ENCODE assay signal across 12 cellular contexts in the genomic region with DNA sequence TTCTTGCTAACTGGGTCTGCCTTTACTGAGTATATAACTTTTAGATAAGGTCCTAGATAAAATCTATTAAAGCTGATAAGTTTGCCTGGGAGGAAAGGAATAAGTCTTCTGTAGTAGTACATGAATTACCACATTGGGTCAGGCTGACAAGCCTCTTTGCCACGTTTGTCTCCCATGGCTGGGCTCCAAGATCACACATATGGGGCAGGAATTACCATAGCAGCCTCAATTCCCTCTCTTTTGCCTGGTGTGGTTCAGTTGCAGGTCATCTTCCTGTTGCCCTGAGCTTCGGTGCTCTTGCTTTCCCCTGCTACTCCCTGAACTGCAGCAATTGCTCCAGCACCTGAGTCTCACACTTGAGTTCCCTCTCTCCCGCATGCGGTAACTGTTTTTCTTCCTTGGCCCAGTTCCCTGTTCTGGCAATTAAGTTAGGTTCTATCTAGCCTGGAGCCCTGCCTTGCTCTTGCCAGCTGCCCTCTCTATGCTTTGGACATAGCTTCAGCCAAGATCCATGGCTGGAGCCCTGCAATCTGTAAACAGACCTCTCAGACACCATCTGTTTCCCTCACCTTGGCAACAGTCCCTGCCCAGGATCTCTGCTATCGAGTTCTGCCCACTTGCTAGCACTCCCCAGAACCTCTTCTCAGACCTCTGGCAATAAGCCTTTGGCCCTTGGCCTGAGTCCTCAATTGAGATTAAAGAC.
DNase-seq lines count a peak whose midpoint lies in the region; ATAC-seq and TF ChIP-seq lines count a peak whose summit lies in the region.
"Had no signal": no experiment of that assay in that cellular context is flagged by ENCODE, and none has a peak within 500 bp of the region (broad histone marks: within the 10 kb centered on the region; RNA-seq: fewer than 3 reads in every experiment).

No MANE protein-coding gene starts in this region.

- TF ChIP-seq CTCF in choroid plexus epithelial cell (conservative IDR thresholded peaks at IDR 0.05; ENCODE audit: low read depth, low read length): no peak

- no peaks in the 10 kb centered on the region for H3K36me3 ChIP-seq in muscle layer of colon (ENCODE audit: insufficient read depth, low read length)
- H3K36me3 ChIP-seq: ascending aorta; BLaER1 treated with 17β-estradiol and CSF1 and Interleukin-3, amounts not matched to agents 10 nM and 100 nM had no signal

- peak overlapping the region; percentile 38 for H3K27ac ChIP-seq in muscle layer of colon (ENCODE audit: low read depth, low read length)
- H3K27ac ChIP-seq: BLaER1 treated with 17β-estradiol and CSF1 and Interleukin-3, amounts not matched to agents 10 nM and 100 nM had no signal

- ATAC-seq in GM18868 (IDR thresholded peaks at IDR 0.05; ENCODE audit: unreplicated experiment): no peak

- DNase-seq in DMS 273 treated with DMSO at 0.1 percent for 48 hours (lab: John Stamatoyannopoulos, UW): peak; percentile 99
- peak; percentile 97 for DNase-seq in NCI-H2196 (lab: John Stamatoyannopoulos, UW; ENCODE audit: unreplicated experiment)
- DNase-seq in choroid plexus epithelial cell (ENCODE audit: low read depth): peak; percentile 24
- no peak for DNase-seq in activated CD4-positive, alpha-beta T cell treated with anti-CD3 and anti-CD28 coated beads for 1 hour
- DNase-seq in dedifferentiated amniotic fluid mesenchymal stem cell (ENCODE audit: extremely low spot score): no peak
- DNase-seq in SKM-1 treated with dmso at 0.1 percent for 144 hours (lab: John Stamatoyannopoulos, UW; ENCODE audit: unreplicated experiment): no peak
- DNase-seq: NCI-H1436 treated with DMSO at 0.1 percent for 48 hours had no signal

- H3K4me3 ChIP-seq in choroid plexus epithelial cell (ENCODE audit: low read depth, low read length) (no peak overlapping the region), muscle layer of colon (ENCODE audit: low read depth in 1 of 2, low read length in 2 of 2) (no peak overlapping the region)
- H3K4me3 ChIP-seq: ascending aorta; BLaER1 treated with 17β-estradiol and CSF1 and Interleukin-3, amounts not matched to agents 10 nM and 100 nM; smooth muscle cell had no signal

- no peaks in the 10 kb centered on the region for H3K9me3 ChIP-seq in muscle layer of colon (ENCODE audit: low read length)
- H3K9me3 ChIP-seq: ascending aorta; BLaER1 treated with 17β-estradiol and CSF1 and Interleukin-3, amounts not matched to agents 10 nM and 100 nM had no signal

- no peak overlapping the region for H3K9ac ChIP-seq in muscle layer of colon (ENCODE audit: low read length)
- H3K9ac ChIP-seq: BLaER1 treated with 17β-estradiol and CSF1 and Interleukin-3, amounts not matched to agents 10 nM and 100 nM had no signal

- no peaks in the 10 kb centered on the region for H3K27me3 ChIP-seq in muscle layer of colon (ENCODE audit: control insufficient read depth in 1 of 2, insufficient read depth in 2 of 2, low read length in 2 of 2)
- H3K27me3 ChIP-seq: ascending aorta had no signal

- peaks cover 7% of the 10 kb centered on the region for H3K4me1 ChIP-seq in muscle layer of colon (ENCODE audit: insufficient read depth, low read length)

Comparison
In these comparisons a context has a peak if more than half of its experiments do, and no peak if none do; other contexts are left out.
1. DNase-seq: peak in DMS 273 treated with DMSO at 0.1 percent for 48 hours (single experiment), NCI-H2196 (single experiment) and choroid plexus epithelial cell (single experiment); none in activated CD4-positive, alpha-beta T cell treated with anti-CD3 and anti-CD28 coated beads for 1 hour (single experiment), dedifferentiated amniotic fluid mesenchymal stem cell (single experiment) and SKM-1 treated with dmso at 0.1 percent for 144 hours (single experiment).